Comparison of ENCODE assay signal across 26 cellular contexts in the genomic region with DNA sequence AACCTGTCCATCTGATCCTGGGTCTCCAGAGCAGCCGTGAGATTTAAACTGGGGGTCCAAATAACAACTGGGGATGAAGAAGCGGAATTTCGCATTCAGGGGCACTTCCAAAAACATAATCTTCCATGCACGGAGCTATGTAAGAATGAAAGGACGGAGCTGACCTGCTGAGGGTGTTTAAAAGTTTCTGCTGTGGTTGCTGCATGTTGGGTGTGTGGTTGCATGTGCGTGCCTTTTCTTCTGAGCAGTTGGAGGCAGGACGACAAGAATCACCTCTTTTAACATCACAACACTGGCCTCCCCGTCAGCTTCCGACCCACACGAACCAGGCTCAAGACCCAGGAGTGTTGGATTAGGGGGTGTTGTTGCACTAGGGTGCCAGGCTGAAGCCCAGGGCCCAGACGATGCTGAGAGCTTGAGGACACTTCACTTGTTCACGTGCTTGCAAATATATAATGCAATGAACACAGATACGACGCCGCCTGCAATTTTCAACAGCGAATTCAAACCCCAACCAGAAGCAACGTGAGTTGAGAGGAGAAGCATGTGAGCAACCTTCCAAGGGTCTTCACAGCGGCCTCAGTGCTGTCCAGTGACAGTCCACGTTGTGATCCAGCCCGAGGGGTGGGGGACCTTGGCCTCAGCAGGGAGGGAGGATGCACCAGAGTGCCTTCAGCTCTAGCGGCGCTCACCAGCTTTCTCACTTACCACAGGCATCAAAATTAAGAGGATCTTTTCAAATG.
A peak's percentile ranks its signal among the peaks of the same experiment; 100 is the strongest.
DNase-seq lines count a peak whose midpoint lies in the region; ATAC-seq and TF ChIP-seq lines count a peak whose summit lies in the region.
"Had no signal": no experiment of that assay in that cellular context is flagged by ENCODE, and none has a peak within 500 bp of the region (broad histone marks: within the 10 kb centered on the region; RNA-seq: fewer than 3 reads in every experiment).

No MANE protein-coding gene starts in this region.

- no peak overlapping the region for H2BK5ac ChIP-seq in neuronal stem cell (ENCODE audit: low read length)

- no peak overlapping the region for H2BK120ac ChIP-seq in neuronal stem cell (ENCODE audit: low read depth, low read length)

- H3K4me3 ChIP-seq in endodermal cell (ENCODE audit: low read length) = no peak overlapping the region
- H3K4me3 ChIP-seq in neuronal stem cell (ENCODE audit: low read length in 2 of 2) = no peak overlapping the region
- H3K4me3 ChIP-seq: GM12878 had no signal

- H3K79me1 ChIP-seq in neuronal stem cell (ENCODE audit: low read depth, low read length) = no peaks in the 10 kb centered on the region

- no peak overlapping the region for H3K14ac ChIP-seq in neuronal stem cell (ENCODE audit: low read length)

- no peak overlapping the region for H3K27ac Mint-ChIP-seq in endodermal cell
- H3K27ac Mint-ChIP-seq in stimulated activated effector memory CD8-positive, alpha-beta T cell treated with anti-CD3 and anti-CD28 coated beads, Interleukin-12 subunit alpha, Interleukin-12 subunit beta, amount 100 ng/mL, for 72 hours = no peak overlapping the region
- H3K27ac Mint-ChIP-seq: B cell; CD8-positive, alpha-beta T cell; IgD-negative memory B cell had no signal

- no peak overlapping the region for H2BK15ac ChIP-seq in neuronal stem cell (ENCODE audit: low read length)

- no peak overlapping the region for H2AK5ac ChIP-seq in neuronal stem cell (ENCODE audit: low read depth, low read length)

- no peak overlapping the region for H4K91ac ChIP-seq in neuronal stem cell (ENCODE audit: low read depth, low read length, poor library complexity)

- no peak for ATAC-seq in stimulated activated effector memory CD8-positive, alpha-beta T cell treated with anti-CD3 and anti-CD28 coated beads, Interleukin-12 subunit alpha, Interleukin-12 subunit beta, amount 100 ng/mL, for 72 hours
- ATAC-seq: CD8-positive, alpha-beta T cell; GM12878; PC-3 had no signal

- H3K18ac ChIP-seq in neuronal stem cell (ENCODE audit: low read length) = peak overlapping the region; percentile 40

- H4K8ac ChIP-seq in neuronal stem cell (ENCODE audit: low read depth, low read length) = no peak overlapping the region

- H2AFZ ChIP-seq in neuronal stem cell (ENCODE audit: low read length) = no peak overlapping the region

- H3K9ac ChIP-seq in endodermal cell (ENCODE audit: extremely low read depth, low read length, poor library complexity, severe bottlenecking) (no peak overlapping the region), neuronal stem cell (ENCODE audit: low read depth, low read length, poor library complexity) (no peak overlapping the region)
- H3K9ac ChIP-seq: KMS-11 had no signal

- H3K36me3 ChIP-seq in endodermal cell (ENCODE audit: control insufficient read depth, insufficient read depth, low read length) = no peaks in the 10 kb centered on the region
- H3K36me3 ChIP-seq in neuronal stem cell (replicated peaks in 1 of 2; ENCODE audit: control insufficient read depth in 2 of 2, insufficient read depth in 2 of 2, low read length in 2 of 2) = no peaks in the 10 kb centered on the region

- no peak for TF ChIP-seq CTCF in endodermal cell (conservative IDR thresholded peaks at IDR 0.05)

- H3K4me1 ChIP-seq in endodermal cell (ENCODE audit: control insufficient read depth, insufficient read depth, low read length) = no peaks in the 10 kb centered on the region
- H3K4me1 ChIP-seq in neuronal stem cell (ENCODE audit: control insufficient read depth in 2 of 2, insufficient read depth in 1 of 2, low read depth in 1 of 2, low read length in 2 of 2) = no peaks in the 10 kb centered on the region

- H3K23ac ChIP-seq in neuronal stem cell (ENCODE audit: low read depth, low read length, poor library complexity) = no peak overlapping the region

- H3K4me3 Mint-ChIP-seq in endodermal cell = no peak overlapping the region
- H3K4me3 Mint-ChIP-seq in stimulated activated effector memory CD8-positive, alpha-beta T cell treated with anti-CD3 and anti-CD28 coated beads, Interleukin-12 subunit alpha, Interleukin-12 subunit beta, amount 100 ng/mL, for 72 hours = no peak overlapping the region
- H3K4me3 Mint-ChIP-seq: B cell; CD8-positive, alpha-beta T cell; IgD-negative memory B cell had no signal

- H3K9me3 ChIP-seq in endodermal cell (ENCODE audit: control insufficient read depth, low read length) (no peaks in the 10 kb centered on the region), neuronal stem cell (replicated peaks in 1 of 2; ENCODE audit: control insufficient read depth in 2 of 2, insufficient read depth in 1 of 2, low read depth in 1 of 2, low read length in 2 of 2) (no peaks in the 10 kb centered on the region)

- DNase-seq in activated CD8-positive, alpha-beta memory T cell treated with anti-CD3 and anti-CD28 coated beads for 24 hours = peak; percentile 9
- DNase-seq in activated CD8-positive, alpha-beta memory T cell treated with anti-CD3 and anti-CD28 coated beads, Interleukin-2, amount 50 U/mL, for 48 hours = no peak
- DNase-seq in endodermal cell (peak; percentile 33), neuronal stem cell (ENCODE audit: low spot score) (no peak)
- no peak for DNase-seq in stimulated activated CD8-positive, alpha-beta memory T cell treated with anti-CD3 and anti-CD28 coated beads, Interleukin-4, amount 100 ng/mL, for 48 hours
- no peak for DNase-seq in stimulated activated effector memory CD8-positive, alpha-beta T cell treated with anti-CD3 and anti-CD28 coated beads, Interleukin-12 subunit alpha, Interleukin-12 subunit beta, amount 100 ng/mL, for 72 hours (ENCODE audit: low spot score in 2 of 2)
- DNase-seq in activated CD4-positive, CD25-positive, alpha-beta regulatory T cell treated with anti-CD3 and anti-CD28 coated beads, Interleukin-2, amount 50 U/mL, for 72 hours = no peak
- DNase-seq: DMS 273 treated with DMSO at 0.1 percent for 48 hours; DMS79; EL; GDM1; MM.1S; NCI-H2029; NCI-H446; NCI-H524 treated with DMSO at 0.1 percent for 48 hours; NCI-H774; NK-92 treated with Interleukin-12 subunit alpha and Interleukin-12 subunit beta, amount 100 ng/mL, for 24 hours; PC-3 had no signal

- no peak overlapping the region for H2BK12ac ChIP-seq in neuronal stem cell (ENCODE audit: low read length)

- H3K9me3 Mint-ChIP-seq in endodermal cell = no peaks in the 10 kb centered on the region
- no peaks in the 10 kb centered on the region for H3K9me3 Mint-ChIP-seq in stimulated activated effector memory CD8-positive, alpha-beta T cell treated with anti-CD3 and anti-CD28 coated beads, Interleukin-12 subunit alpha, Interleukin-12 subunit beta, amount 100 ng/mL, for 72 hours
- H3K9me3 Mint-ChIP-seq: CD8-positive, alpha-beta T cell had no signal

- H3K4me2 ChIP-seq in neuronal stem cell (ENCODE audit: insufficient read depth, low read length, poor library complexity, severe bottlenecking) = no peak overlapping the region
- H3K4me2 ChIP-seq: KMS-11 had no signal

- H3K27ac ChIP-seq in endodermal cell (ENCODE audit: low read depth, low read length) = no peak overlapping the region
- no peak overlapping the region for H3K27ac ChIP-seq in neuronal stem cell (replicated peaks; ENCODE audit: low read length)
- H3K27ac ChIP-seq: 22Rv1, C4-2B, HL-60, KMS-11 had no signal

- WGBS in endodermal cell (ENCODE audit: insufficient coverage in 1 of 2, insufficient read length in 1 of 2), 2 experiments = 81 to 85% methylated on average over 13 to 20 of the region's 22 CpGs
- no CpG with 5 or more reads among the region's 22 CpGs for WGBS in neuronal stem cell (ENCODE audit: extremely low coverage in 2 of 2, insufficient read length in 2 of 2, insufficient replicate concordance in 1 of 2), 2 donors

- no peaks in the 10 kb centered on the region for H3K4me1 Mint-ChIP-seq in endodermal cell
- H3K4me1 Mint-ChIP-seq in stimulated activated effector memory CD8-positive, alpha-beta T cell treated with anti-CD3 and anti-CD28 coated beads, Interleukin-12 subunit alpha, Interleukin-12 subunit beta, amount 100 ng/mL, for 72 hours = peaks cover 10% of the 10 kb centered on the region
- H3K4me1 Mint-ChIP-seq: B cell had no signal

- H3K27me3 ChIP-seq in endodermal cell (ENCODE audit: control insufficient read depth, insufficient read depth, low read length, poor library complexity, severe bottlenecking) = no peaks in the 10 kb centered on the region
- H3K27me3 ChIP-seq in neuronal stem cell (ENCODE audit: control insufficient read depth in 3 of 3, insufficient read depth in 3 of 3, low read depth in 1 of 3, low read length in 3 of 3) = no peaks in the 10 kb centered on the region

- H3K27me3 Mint-ChIP-seq in endodermal cell (ENCODE audit: insufficient read depth) = no peaks in the 10 kb centered on the region

- H3K36me3 Mint-ChIP-seq in endodermal cell (ENCODE audit: low read depth) = no peaks in the 10 kb centered on the region
- no peaks in the 10 kb centered on the region for H3K36me3 Mint-ChIP-seq in stimulated activated effector memory CD8-positive, alpha-beta T cell treated with anti-CD3 and anti-CD28 coated beads, Interleukin-12 subunit alpha, Interleukin-12 subunit beta, amount 100 ng/mL, for 72 hours
- H3K36me3 Mint-ChIP-seq: CD8-positive, alpha-beta T cell had no signal

- H3K4ac ChIP-seq in neuronal stem cell (ENCODE audit: low read length) = no peak overlapping the region

Comparison
In these comparisons a context has a peak if more than half of its experiments do, and no peak if none do; other contexts are left out.
1. DNase-seq: peak in activated CD8-positive, alpha-beta memory T cell treated with anti-CD3 and anti-CD28 coated beads for 24 hours (single experiment) and endodermal cell (single experiment); none in activated CD8-positive, alpha-beta memory T cell treated with anti-CD3 and anti-CD28 coated beads, Interleukin-2, amount 50 U/mL, for 48 hours (single experiment), neuronal stem cell (single experiment), stimulated activated CD8-positive, alpha-beta memory T cell treated with anti-CD3 and anti-CD28 coated beads, Interleukin-4, amount 100 ng/mL, for 48 hours (single experiment), stimulated activated effector memory CD8-positive, alpha-beta T cell treated with anti-CD3 and anti-CD28 coated beads, Interleukin-12 subunit alpha, Interleukin-12 subunit beta, amount 100 ng/mL, for 72 hours (0 of 2) and activated CD4-positive, CD25-positive, alpha-beta regulatory T cell treated with anti-CD3 and anti-CD28 coated beads, Interleukin-2, amount 50 U/mL, for 72 hours (single experiment).